20 cellular contexts compared by ENCODE assay signal in genomic region chr16:84390131-84390785, GRCh38. TPM values are rescaled to one million over a fixed set of nuclear protein-coding genes. Genes with fewer than 3 reads are reported as not detected.
DNase-seq lines count a peak whose midpoint lies in the region; ATAC-seq, FAIRE-seq and TF ChIP-seq lines count a peak whose summit lies in the region.
"Had no signal": no experiment of that assay in that cellular context is flagged by ENCODE, and none has a peak within 500 bp of the region (broad histone marks: within the 10 kb centered on the region; RNA-seq: fewer than 3 reads in every experiment).

No MANE protein-coding gene starts in this region.

- no peaks in the 10 kb centered on the region for H3K79me2 ChIP-seq in H9 (ENCODE audit: insufficient read depth, low read length)

- H3K14ac ChIP-seq in H9 (ENCODE audit: insufficient read depth, low read length): no peak overlapping the region

- no peak overlapping the region for H4K8ac ChIP-seq in H9 (replicated peaks; ENCODE audit: insufficient read length, low read depth, low read length)

- H3K18ac ChIP-seq in H9 (ENCODE audit: insufficient read length, low read depth, low read length): no peak overlapping the region

- H3K36me3 Mint-ChIP-seq in H9 (ENCODE audit: insufficient read depth in 1 of 3, low read depth in 3 of 3): 0 out of 7 replicates have a peak, but pooled peaks cover 0 to 2% (median 0%) of the 10 kb centered on the region in 3 experiments
- H3K36me3 Mint-ChIP-seq: CD14-positive monocyte had no signal

- no peak overlapping the region for H2BK5ac ChIP-seq in H9 (ENCODE audit: insufficient read length, low read length)

- intact Hi-C loops in kidney (cut with DNase I) (no loop called here), posterior vena cava (cut with DNase I) (no loop called here)

- H4K91ac ChIP-seq in H9 (ENCODE audit: insufficient read length, low read depth, low read length): no peak overlapping the region

- no peak overlapping the region for H3K56ac ChIP-seq in H9 (ENCODE audit: insufficient read length, low read depth, low read length)

- H4K5ac ChIP-seq in H9 (ENCODE audit: insufficient read length, low read depth, low read length): no peak overlapping the region

- no peaks in the 10 kb centered on the region for H3K23me2 ChIP-seq in H9 (ENCODE audit: insufficient read length, low read depth, low read length, poor library complexity, severe bottlenecking)

- H3K27me3 ChIP-seq in RWPE2 (ENCODE audit: insufficient read depth, poor library complexity, severe bottlenecking): no peaks in the 10 kb centered on the region
- H3K27me3 ChIP-seq in H9 (ENCODE audit: insufficient read depth, low read length): no peaks in the 10 kb centered on the region

- H3K27ac ChIP-seq in RWPE2 (ENCODE audit: poor library complexity, severe bottlenecking) (no peak overlapping the region), kidney (ENCODE audit: low read depth in 2 of 2, low read length in 2 of 2) (no peak overlapping the region), H9 (ENCODE audit: insufficient read length, low read depth, low read length) (no peak overlapping the region)
- H3K27ac ChIP-seq: HL-60, SK-N-MC had no signal

- no peak overlapping the region for H2BK120ac ChIP-seq in H9 (ENCODE audit: low read depth, low read length, poor library complexity, severe bottlenecking)

- TF ChIP-seq CTCF in RWPE2 (IDR thresholded peaks at IDR 0.05; ENCODE audit: poor library complexity, severe bottlenecking) (no peak), kidney (IDR thresholded peaks at IDR 0.05; ENCODE audit: borderline replicate concordance, extremely low read depth, insufficient read depth) (no peak), H9 (conservative IDR thresholded peaks at IDR 0.05) (no peak)

- no peak overlapping the region for H2AK5ac ChIP-seq in H9 (ENCODE audit: insufficient read length, low read length)

- H3K36me3 ChIP-seq in RWPE2 (ENCODE audit: low read depth): no peaks in the 10 kb centered on the region; the same call in 1 of the 2 replicates
- no peaks in the 10 kb centered on the region for H3K36me3 ChIP-seq in kidney (ENCODE audit: control insufficient read depth in 1 of 2, insufficient read depth in 2 of 2, low read length in 2 of 2)

- no peaks in the 10 kb centered on the region for H4K20me1 ChIP-seq in H9 (ENCODE audit: control insufficient read depth, insufficient read depth, insufficient read length)

- no peak overlapping the region for H2BK12ac ChIP-seq in H9 (ENCODE audit: insufficient read length, low read depth, low read length)

- H3K79me1 ChIP-seq in H9 (ENCODE audit: insufficient read depth, low read depth, low read length, poor library complexity, severe bottlenecking): no peaks in the 10 kb centered on the region

- no peak overlapping the region for H3T11ph ChIP-seq in H9 (ENCODE audit: low read length)

- DNase-seq in ELR (ENCODE audit: low read depth) (peak; percentile 24), RWPE2 (ENCODE audit: low spot score) (no peak), kidney (peak; percentile 54), posterior vena cava (ENCODE audit: low spot score) (peak; percentile 75), H9 (no peak)
- no peak for DNase-seq in effector CD4-positive, alpha-beta T cell
- DNase-seq: ACHN, AML-193, COR-L47, HCEC 1CT, KBM-7, NCI-H146, NCI-H2081, NCI-H524 had no signal

- peaks cover 2 to 8% of the 10 kb centered on the region in 2 experiments; a peak in 4 of 5 replicates for H3K9me3 Mint-ChIP-seq in H9

- no peak for FAIRE-seq in kidney (lab: Jason Lieb, UNC)

- H2AFZ ChIP-seq in H9 (ENCODE audit: low read length): no peak overlapping the region

- no peak overlapping the region for H3K4me2 ChIP-seq in H9 (ENCODE audit: insufficient read depth, insufficient read length, low read length)

- H3K9me3 ChIP-seq in RWPE2 (ENCODE audit: severe bottlenecking) (no peaks in the 10 kb centered on the region), kidney (ENCODE audit: control insufficient read depth in 1 of 2, low read length in 2 of 2) (no peaks in the 10 kb centered on the region), H9 (ENCODE audit: control insufficient read depth, low read depth, low read length) (no peaks in the 10 kb centered on the region)

- no peak overlapping the region for H2BK20ac ChIP-seq in H9 (ENCODE audit: low read depth, low read length, poor library complexity, severe bottlenecking)

- no peak overlapping the region for H3K27ac Mint-ChIP-seq in H9

- no peak overlapping the region for H3K4ac ChIP-seq in H9 (ENCODE audit: low read depth, low read length)

- no CpG with 5 or more reads among the region's 30 CpGs for WGBS in H9 (ENCODE audit: extremely low coverage, insufficient read length, low lambda C conversion rate)

- H3K9ac ChIP-seq in kidney (ENCODE audit: low read length in 2 of 2): no peak overlapping the region
- H3K9ac ChIP-seq in H9 (ENCODE audit: extremely low read depth, insufficient read length, low read length): no peak overlapping the region

- no peak overlapping the region for H2BK15ac ChIP-seq in H9 (ENCODE audit: low read depth, low read length)

- H3K4me1 ChIP-seq in RWPE2 (ENCODE audit: insufficient read depth, poor library complexity, severe bottlenecking): peaks cover 6% of the 10 kb centered on the region
- H3K4me1 ChIP-seq in kidney (ENCODE audit: control insufficient read depth in 1 of 2, insufficient read depth in 1 of 2, low read depth in 1 of 2, low read length in 2 of 2): no peaks in the 10 kb centered on the region
- H3K4me1 ChIP-seq in H9 (ENCODE audit: insufficient read depth, low read length): no peaks in the 10 kb centered on the region

- ATAC-seq in RWPE2 (ENCODE audit: low read depth): peak; percentile 46; the same call in 1 of the 3 replicates
- no peak for ATAC-seq in GM21367 (IDR thresholded peaks at IDR 0.05; ENCODE audit: unreplicated experiment)
- ATAC-seq: Panc1, Right ventricle myocardium inferior had no signal

- H3K23ac ChIP-seq in H9 (ENCODE audit: insufficient read length, low read depth, low read length): no peak overlapping the region

- no peak overlapping the region for H3K4me3 Mint-ChIP-seq in H9

- H3K4me3 ChIP-seq in RWPE2 (ENCODE audit: severe bottlenecking): no peak overlapping the region
- H3K4me3 ChIP-seq in kidney (ENCODE audit: low read length in 2 of 2): no peak overlapping the region
- H3K4me3 ChIP-seq: SK-N-MC had no signal

- H3K4me1 Mint-ChIP-seq in H9: no peaks in the 10 kb centered on the region

- no peaks in the 10 kb centered on the region; the same call in none of the 2 replicates for H3K27me3 Mint-ChIP-seq in H9 (ENCODE audit: low read depth)

RNA-seq across cellular contexts. Expression of gene ATP2C2, which starts 21.9 kb away (rescaled TPM):
- total RNA-seq in kidney (2.2 TPM), posterior vena cava (under 1 TPM; 0.10 to 0.19 TPM), H9 (2021) (2.8 and 4.0 TPM in 2 replicates)
- 2.6 TPM for polyA plus RNA-seq in kidney (ENCODE audit: insufficient read depth, low read depth, low replicate concordance)
- total RNA-seq: Right ventricle myocardium inferior had no signal
- polyA plus RNA-seq: CD14-positive monocyte had no signal

Comparison
In these comparisons a context has a peak if more than half of its experiments do, and no peak if none do; other contexts are left out.
1. DNase-seq: peak in ELR (single experiment), kidney (single experiment) and posterior vena cava (single experiment); none in RWPE2 (single experiment), H9 (single experiment) and effector CD4-positive, alpha-beta T cell (single experiment).